ENCODE assay signal across 1 cellular context in genomic region chr5:38681966-38682365, GRCh38.
TF ChIP-seq lines count a peak whose summit lies in the region.

No MANE protein-coding gene starts in this region.

TF ChIP-seq in WTC11, 78 proteins besides CTCF, POLR2A, EP300 and RAD21 (continued from another document):
- TF ChIP-seq ATF3 (CRISPR knock-in tag; conservative IDR thresholded peaks at IDR 0.05) (no peak), ZNF232 (CRISPR knock-in tag; IDR thresholded peaks at IDR 0.05) (no peak), EMX1 (CRISPR knock-in tag; IDR thresholded peaks at IDR 0.05) (no peak)
